ENCODE assay signal across 8 cellular contexts in the genomic region with DNA sequence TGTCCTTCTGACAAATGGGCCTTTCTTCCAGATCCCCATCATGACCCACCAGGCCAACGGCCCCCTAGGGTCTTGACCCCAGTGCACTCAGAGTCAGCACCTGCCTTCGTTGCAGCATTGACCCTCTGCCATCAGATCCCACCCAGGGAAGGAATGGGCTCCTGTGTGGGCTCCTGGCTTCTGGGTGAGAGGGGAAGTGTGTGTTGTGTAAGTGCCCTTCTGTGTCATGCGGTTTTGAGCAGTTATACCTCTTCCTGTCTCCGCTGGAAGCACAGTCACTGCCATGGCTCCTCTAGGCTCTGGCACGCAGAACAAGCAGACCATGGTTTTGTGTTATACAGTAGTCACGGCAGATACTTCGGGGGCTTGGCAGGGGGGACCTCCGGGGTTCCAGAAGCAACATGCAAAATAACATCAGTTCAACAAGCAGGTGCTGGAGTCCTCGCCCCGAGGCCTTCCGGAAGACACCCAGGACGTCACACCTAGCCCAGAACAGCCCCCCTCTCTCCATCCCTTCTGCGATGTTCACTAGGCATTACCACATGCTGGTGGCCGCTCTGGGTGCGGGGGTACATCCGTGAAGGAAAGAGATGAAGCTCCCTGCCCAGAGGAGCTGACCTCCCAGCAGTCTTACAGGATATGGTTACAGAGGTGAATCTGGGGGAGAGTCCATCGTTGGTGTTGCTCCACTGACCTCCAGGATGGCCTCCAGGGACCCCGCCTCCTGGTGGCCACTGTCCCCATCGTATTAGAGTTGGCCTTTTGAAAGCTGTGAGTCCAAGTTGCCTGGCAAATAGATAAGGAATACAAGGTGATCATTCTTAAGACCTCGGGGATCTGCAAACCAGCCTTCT. TPM values are rescaled to one million over a fixed set of nuclear protein-coding genes. Genes with fewer than 3 reads are reported as not detected.
DNase-seq lines count a peak whose midpoint lies in the region; ATAC-seq and TF ChIP-seq lines count a peak whose summit lies in the region.

No MANE protein-coding gene starts in this region.

- H3K4me1 ChIP-seq in gastroesophageal sphincter, result peaks cover 0 to 8% (median 0%) of the 10 kb centered on the region in 3 donors

- 80 to 93% methylated on average over 1 to 3 of the region's 20 CpGs for WGBS in gastroesophageal sphincter (ENCODE audit: low coverage in 1 of 2), 2 donors

- H3K4me1 Mint-ChIP-seq in activated CD8-positive, alpha-beta T cell treated with anti-CD3 and anti-CD28 coated beads for 36 hours (ENCODE audit: low read depth), result peaks cover 63% of the 10 kb centered on the region

- no peaks in the 10 kb centered on the region for H3K27me3 Mint-ChIP-seq in activated CD8-positive, alpha-beta T cell treated with anti-CD3 and anti-CD28 coated beads for 36 hours

- H3K9me3 ChIP-seq in gastroesophageal sphincter, result no peaks in the 10 kb centered on the region

- DNase-seq in GM10248 (ENCODE audit: extremely low spot score) (peak; percentile 57), kidney tubule cell (ENCODE audit: low spot score) (no peak), GM20000 (ENCODE audit: low spot score) (no peak)
- DNase-seq in Jurkat, Clone E6-1 (ENCODE audit: low read depth, low spot score), result peak; percentile 89
- peak; percentile 84 for DNase-seq in activated CD8-positive, alpha-beta T cell treated with anti-CD3 and anti-CD28 coated beads for 36 hours
- DNase-seq in stimulated activated CD8-positive, alpha-beta memory T cell treated with anti-CD3 and anti-CD28 coated beads, Interleukin-15, amount 100 ng/mL, for 1 hour (ENCODE audit: low read depth), result peak; percentile 27

- H3K9me3 Mint-ChIP-seq in activated CD8-positive, alpha-beta T cell treated with anti-CD3 and anti-CD28 coated beads for 36 hours, result no peaks in the 10 kb centered on the region

- H3K4me3 Mint-ChIP-seq in activated CD8-positive, alpha-beta T cell treated with anti-CD3 and anti-CD28 coated beads for 36 hours, result peak overlapping the region; percentile 97

- H3K27ac Mint-ChIP-seq in activated CD8-positive, alpha-beta T cell treated with anti-CD3 and anti-CD28 coated beads for 36 hours, result peak overlapping the region; percentile 98

- intact Hi-C loops in activated CD8-positive, alpha-beta T cell treated with anti-CD3 and anti-CD28 coated beads for 36 hours (cut with micrococcal nuclease), result loop anchor here (5.0 kb wide), 1 partner anchor 36 kb away; a partner anchor contains a TSS

- peaks cover 38% of the 10 kb centered on the region for H3K27me3 ChIP-seq in gastroesophageal sphincter

- peak overlapping the region in 1 of 4 donors; percentile 29 for H3K27ac ChIP-seq in gastroesophageal sphincter

- POLR2A ChIA-PET in GM10248 (lab: Yijun Ruan, JAX), result no interaction called here
- POLR2A ChIA-PET in activated CD8-positive, alpha-beta T cell treated with anti-CD3 and anti-CD28 coated beads for 36 hours (lab: Charles Lee), result interaction anchor here (0.9 to 5.9 kb wide), 7 partner anchors 10 to 435 kb away, joined by 3 to 55 read pairs (median 4); a partner anchor contains a TSS

- peak; percentile 45 for ATAC-seq in activated CD8-positive, alpha-beta T cell treated with anti-CD3 and anti-CD28 coated beads for 36 hours
- ATAC-seq in gastroesophageal sphincter (peak; percentile 65), GM21786 (IDR thresholded peaks at IDR 0.05; ENCODE audit: unreplicated experiment) (no peak)

- TF ChIP-seq CTCF in GM10248 (IDR thresholded peaks at IDR 0.05; ENCODE audit: control extremely low read depth, extremely low read depth, low read depth, missing control alignments) (no peak), gastroesophageal sphincter (IDR thresholded peaks at IDR 0.05) (no peak), GM20000 (IDR thresholded peaks at IDR 0.05; ENCODE audit: extremely low read depth, missing control alignments) (no peak)
- TF ChIP-seq CTCF in activated CD8-positive, alpha-beta T cell treated with anti-CD3 and anti-CD28 coated beads for 36 hours (IDR thresholded peaks at IDR 0.05), result no peak

- TF ChIP-seq EP300 in gastroesophageal sphincter (IDR thresholded peaks at IDR 0.05), result no peak

- H3K36me3 Mint-ChIP-seq in activated CD8-positive, alpha-beta T cell treated with anti-CD3 and anti-CD28 coated beads for 36 hours (ENCODE audit: low read depth), result peaks cover 63% of the 10 kb centered on the region

- H3K36me3 ChIP-seq in gastroesophageal sphincter, result no peaks in the 10 kb centered on the region

- TF ChIP-seq POLR2A in gastroesophageal sphincter (IDR thresholded peaks at IDR 0.05), result no peak

- peak overlapping the region; percentile 93 for H3K4me3 ChIP-seq in Jurkat, Clone E6-1 (ENCODE audit: low read length)
- no peak overlapping the region for H3K4me3 ChIP-seq in gastroesophageal sphincter

- CTCF ChIA-PET in GM10248 (lab: Yijun Ruan, JAX), result interaction anchor here (1.2 to 1.3 kb wide), 2 partner anchors 9 to 12 kb away, joined by 3 to 4 read pairs; no protein-coding TSS in a partner anchor
- CTCF ChIA-PET in activated CD8-positive, alpha-beta T cell treated with anti-CD3 and anti-CD28 coated beads for 36 hours (lab: Charles Lee), result interaction anchor here (0.6 to 1.2 kb wide), 3 partner anchors 34 to 178 kb away, joined by 3 to 4 read pairs (median 3); no protein-coding TSS in a partner anchor

RNA-seq across cellular contexts. Expression of a gene that starts 17.4 kb away (rescaled TPM):
- 271 TPM for polyA plus RNA-seq in Jurkat, Clone E6-1 (2012; ENCODE audit: insufficient read depth, insufficient read length)
- 100 to 1,000 TPM; 290 to 299 TPM for total RNA-seq in activated CD8-positive, alpha-beta T cell treated with anti-CD3 and anti-CD28 coated beads for 36 hours
- 10 to 100 TPM; 10.9 to 12.6 (median 11.7) TPM for total RNA-seq in gastroesophageal sphincter

RNA-seq across cellular contexts. Expression of a gene that starts 36.0 kb away (rescaled TPM):
- polyA plus RNA-seq in Jurkat, Clone E6-1 (2012; ENCODE audit: insufficient read depth, insufficient read length), result 30.0 TPM
- total RNA-seq in activated CD8-positive, alpha-beta T cell treated with anti-CD3 and anti-CD28 coated beads for 36 hours, result 10 to 100 TPM; 16.5 to 16.8 TPM
- 1 to 10 TPM; 5.7 to 9.7 (median 6.2) TPM for total RNA-seq in gastroesophageal sphincter

Comparison
In these comparisons a context has a peak if more than half of its experiments do, and no peak if none do; other contexts are left out.
1. DNase-seq: peak in GM10248 (single experiment), Jurkat, Clone E6-1 (single experiment), activated CD8-positive, alpha-beta T cell treated with anti-CD3 and anti-CD28 coated beads for 36 hours (single experiment) and stimulated activated CD8-positive, alpha-beta memory T cell treated with anti-CD3 and anti-CD28 coated beads, Interleukin-15, amount 100 ng/mL, for 1 hour (single experiment); none in kidney tubule cell (single experiment) and GM20000 (single experiment).
2. RNA of a gene that starts 17.4 kb away (total RNA-seq): 290 to 299 TPM in activated CD8-positive, alpha-beta T cell treated with anti-CD3 and anti-CD28 coated beads for 36 hours; 10.9 to 12.6 TPM in gastroesophageal sphincter; every median in the first group is over 10 times any median in the second.